In the genomic region with DNA sequence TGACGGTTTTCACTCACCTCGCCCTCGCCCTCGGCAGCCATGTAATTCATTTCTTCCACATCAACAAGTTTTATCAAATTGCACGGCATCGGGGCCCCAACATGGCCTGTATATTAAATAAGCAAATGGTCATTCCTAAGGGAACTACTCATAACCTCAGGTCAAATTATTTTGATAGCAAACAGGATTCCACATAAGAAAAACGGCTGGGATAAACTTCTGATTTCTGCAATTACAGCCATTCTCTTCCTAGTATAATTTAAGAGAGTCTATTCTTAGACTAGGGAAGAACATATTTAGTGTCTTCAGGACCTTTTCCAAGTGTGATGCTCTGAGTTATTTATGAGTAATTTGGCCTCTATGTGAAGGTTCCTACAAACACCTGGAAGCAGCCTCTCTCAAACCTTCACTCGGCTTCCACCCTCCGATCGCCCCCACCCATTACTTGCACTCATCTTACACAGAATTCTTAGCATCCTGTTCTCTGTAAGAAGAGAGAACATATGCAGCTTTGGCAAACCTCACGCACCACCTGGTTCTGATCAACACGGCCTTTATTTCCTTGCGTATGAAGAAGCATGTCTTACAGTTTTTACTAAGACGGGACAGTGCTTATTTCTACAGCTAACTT, we compare ENCODE assay signal across 1 cellular context.
TF ChIP-seq lines count a peak whose summit lies in the region.

No MANE protein-coding gene starts in this region.

TF ChIP-seq in SK-N-SH treated with all-trans-retinoic acid at 6 μM for 48 hours, 23 proteins besides CTCF, POLR2A, EP300 and RAD21 (continued from another document):
- TF ChIP-seq PATZ1 (CRISPR knock-in tag; IDR thresholded peaks at IDR 0.05; ENCODE audit: borderline replicate concordance), result no peak
- TF ChIP-seq ESRRG (CRISPR knock-in tag; IDR thresholded peaks at IDR 0.05), result no peak
- TF ChIP-seq ISL1 (CRISPR knock-in tag; IDR thresholded peaks at IDR 0.05), result no peak
- no peak for TF ChIP-seq ZFP3 (CRISPR knock-in tag; IDR thresholded peaks at IDR 0.05)
- no peak for TF ChIP-seq ZNF565 (CRISPR knock-in tag; conservative IDR thresholded peaks at IDR 0.05; ENCODE audit: low read depth)
